16 cellular contexts compared by ENCODE assay signal in genomic region chr9:38356851-38357250, GRCh38. TPM values are rescaled to one million over a fixed set of nuclear protein-coding genes. Genes with fewer than 3 reads are reported as not detected.
DNase-seq lines count a peak whose midpoint lies in the region; TF ChIP-seq lines count a peak whose summit lies in the region.
"Had no signal": no experiment of that assay in that cellular context is flagged by ENCODE, and none has a peak within 500 bp of the region (broad histone marks: within the 10 kb centered on the region; RNA-seq: fewer than 3 reads in every experiment).

No MANE protein-coding gene starts in this region.

- H3K27ac ChIP-seq in mesenchymal stem cell (ENCODE audit: low read length, poor library complexity, severe bottlenecking) (no peak overlapping the region), suprapubic skin (no peak overlapping the region)
- H3K27ac ChIP-seq: 22Rv1; A549; BLaER1 treated with 17β-estradiol and CSF1 and Interleukin-3, amounts not matched to agents 10 nM and 100 nM; C4-2B had no signal

- no peak overlapping the region for H2BK5ac ChIP-seq in mesenchymal stem cell (ENCODE audit: low read depth, low read length, poor library complexity, severe bottlenecking)

- H3K4me2 ChIP-seq in mesenchymal stem cell (ENCODE audit: low read length, poor library complexity, severe bottlenecking): no peak overlapping the region
- H3K4me2 ChIP-seq: A549; BLaER1 treated with 17β-estradiol and CSF1 and Interleukin-3, amounts not matched to agents 10 nM and 100 nM had no signal

- H4K91ac ChIP-seq in mesenchymal stem cell (ENCODE audit: low read length): no peak overlapping the region

- TF ChIP-seq CTCF in suprapubic skin (IDR thresholded peaks at IDR 0.05): no peak

- no peak overlapping the region for H3K18ac ChIP-seq in mesenchymal stem cell (ENCODE audit: low read depth in 1 of 2, low read length in 2 of 2)

- no peaks in the 10 kb centered on the region for H3K79me1 ChIP-seq in mesenchymal stem cell (replicated peaks; ENCODE audit: low read length, poor library complexity, severe bottlenecking)

- H3K14ac ChIP-seq in mesenchymal stem cell (ENCODE audit: low read length in 2 of 2): no peak overlapping the region

- H2BK15ac ChIP-seq in mesenchymal stem cell (ENCODE audit: low read depth, poor library complexity, severe bottlenecking): no peak overlapping the region

- H2AK5ac ChIP-seq in mesenchymal stem cell (ENCODE audit: low read length, severe bottlenecking): peak overlapping the region; percentile 14

- peaks cover 34% of the 10 kb centered on the region for H3K4me1 ChIP-seq in mesenchymal stem cell (ENCODE audit: control insufficient read depth, insufficient read depth, low read depth, low read length)
- no peaks in the 10 kb centered on the region for H3K4me1 ChIP-seq in suprapubic skin
- H3K4me1 ChIP-seq: A549, Caco-2 had no signal

- H3K36me3 ChIP-seq in mesenchymal stem cell (ENCODE audit: control insufficient read depth in 1 of 2, insufficient read depth in 2 of 2, low read depth in 1 of 2, low read length in 2 of 2): no peaks in the 10 kb centered on the region
- H3K36me3 ChIP-seq in suprapubic skin: no peaks in the 10 kb centered on the region
- H3K36me3 ChIP-seq: BLaER1 treated with 17β-estradiol and CSF1 and Interleukin-3, amounts not matched to agents 10 nM and 100 nM had no signal

- H3K27me3 ChIP-seq in mesenchymal stem cell (ENCODE audit: control insufficient read depth in 1 of 2, insufficient read depth in 1 of 2, low read length in 2 of 2) (peaks cover 0 to 9% of the 10 kb centered on the region in 2 experiments), suprapubic skin (peaks cover 3% of the 10 kb centered on the region)
- H3K27me3 ChIP-seq: BLaER1 treated with 17β-estradiol and CSF1 and Interleukin-3, amounts not matched to agents 10 nM and 100 nM had no signal

- H2AFZ ChIP-seq in mesenchymal stem cell (ENCODE audit: low read depth, low read length): no peak overlapping the region

- H3K23ac ChIP-seq in mesenchymal stem cell (ENCODE audit: low read length in 2 of 2): no peak overlapping the region

- no peak for TF ChIP-seq POLR2A in suprapubic skin (IDR thresholded peaks at IDR 0.05)

- no peak overlapping the region for H3K4ac ChIP-seq in mesenchymal stem cell (ENCODE audit: low read depth in 1 of 2, low read length in 2 of 2)

- no peak overlapping the region for H3K4me3 ChIP-seq in mesenchymal stem cell (ENCODE audit: insufficient read depth in 1 of 2, low read depth in 1 of 2, low read length in 2 of 2)
- H3K4me3 ChIP-seq in suprapubic skin: no peak overlapping the region
- H3K4me3 ChIP-seq: A549; BLaER1 treated with 17β-estradiol and CSF1 and Interleukin-3, amounts not matched to agents 10 nM and 100 nM had no signal

- no peak for TF ChIP-seq EP300 in suprapubic skin (IDR thresholded peaks at IDR 0.05)

- H2BK120ac ChIP-seq in mesenchymal stem cell (ENCODE audit: low read depth, low read length): no peak overlapping the region

- peak; percentile 30 for DNase-seq in activated effector memory CD4-positive, alpha-beta T cell treated with anti-CD3 and anti-CD28 coated beads, Interleukin-2, amount 50 U/mL, for 16 hours
- DNase-seq in activated effector memory CD4-positive, alpha-beta T cell treated with Interleukin-2 at 50 U/mL for 16 hours: no peak
- DNase-seq in mesenchymal stem cell (no peak), suprapubic skin (ENCODE audit: low spot score in 2 of 2) (peak; percentile 19 to 57), RPMI8226 (no peak), NCI-H1048 (lab: John Stamatoyannopoulos, UW) (no peak)
- DNase-seq: AML-193; Caco-2; Calu3; CD4-positive, alpha-beta T cell; CD8-positive, alpha-beta T cell; GF-D8 had no signal

- H2BK12ac ChIP-seq in mesenchymal stem cell (ENCODE audit: low read length in 2 of 2): no peak overlapping the region

- H3K9me3 ChIP-seq in mesenchymal stem cell (ENCODE audit: control insufficient read depth, low read length) (no peaks in the 10 kb centered on the region), suprapubic skin (no peaks in the 10 kb centered on the region)
- H3K9me3 ChIP-seq: A549, Caco-2 had no signal

- H3K9ac ChIP-seq in mesenchymal stem cell (ENCODE audit: low read length): no peak overlapping the region
- H3K9ac ChIP-seq: BLaER1 treated with 17β-estradiol and CSF1 and Interleukin-3, amounts not matched to agents 10 nM and 100 nM had no signal

- WGBS in mesenchymal stem cell: 70% methylated on average over 5 of the region's 5 CpGs
- WGBS in suprapubic skin: 82% methylated on average over 5 of the region's 5 CpGs

- H4K8ac ChIP-seq in mesenchymal stem cell (ENCODE audit: low read length): no peak overlapping the region

RNA-seq across cellular contexts. Expression of gene ALDH1B1, which starts 35.7 kb away (rescaled TPM):
- polyA plus RNA-seq in mesenchymal stem cell (2013, experiment 1 of 2): 10.5 TPM
- polyA plus RNA-seq in mesenchymal stem cell (2013, experiment 2 of 2): 9.8 TPM
- 1 to 10 TPM; 2.2 to 4.3 (median 3.4) TPM for total RNA-seq in suprapubic skin

Comparison
In these comparisons a context has a peak if more than half of its experiments do, and no peak if none do; other contexts are left out.
1. DNase-seq: peak in activated effector memory CD4-positive, alpha-beta T cell treated with anti-CD3 and anti-CD28 coated beads, Interleukin-2, amount 50 U/mL, for 16 hours (single experiment) and suprapubic skin (2 of 2); none in activated effector memory CD4-positive, alpha-beta T cell treated with Interleukin-2 at 50 U/mL for 16 hours (single experiment), mesenchymal stem cell (single experiment), RPMI8226 (single experiment) and NCI-H1048 (single experiment).